ENCODE assay signal across 10 cellular contexts in the genomic region with DNA sequence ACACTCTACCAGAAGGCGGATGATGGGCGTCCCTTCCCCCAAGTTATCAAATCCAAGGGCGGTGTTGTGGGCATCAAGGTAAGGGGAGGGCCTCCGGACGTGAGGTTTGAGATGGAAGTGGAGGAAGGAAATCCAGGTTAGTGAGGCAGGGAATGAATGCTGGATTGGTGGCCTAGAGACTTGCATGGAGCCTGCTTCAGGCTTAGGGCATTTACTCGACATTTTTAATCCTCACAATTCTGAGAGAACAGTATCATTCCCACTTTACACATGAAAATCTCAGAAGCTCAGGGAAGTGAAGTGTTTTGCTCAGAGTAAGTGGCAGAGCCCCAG. TPM values are rescaled to one million over a fixed set of nuclear protein-coding genes. Genes with fewer than 3 reads are reported as not detected.
DNase-seq lines count a peak whose midpoint lies in the region; ATAC-seq and TF ChIP-seq lines count a peak whose summit lies in the region.
"Had no signal": no experiment of that assay in that cellular context is flagged by ENCODE, and none has a peak within 500 bp of the region (broad histone marks: within the 10 kb centered on the region; RNA-seq: fewer than 3 reads in every experiment).

No MANE protein-coding gene starts in this region.

- H3K14ac ChIP-seq in mesenchymal stem cell (ENCODE audit: low read length in 2 of 2) = no peak overlapping the region

- ATAC-seq in stimulated activated naive CD8-positive, alpha-beta T cell treated with anti-CD3 and anti-CD28 coated beads, Interleukin-15, Interleukin-2, amounts not matched to agents 100 U/mL and 50 U/mL, for 24 hours = no peak

- H3K9me3 Mint-ChIP-seq in stimulated activated naive CD8-positive, alpha-beta T cell treated with anti-CD3 and anti-CD28 coated beads, Interleukin-15, Interleukin-2, amounts not matched to agents 100 ng/mL and 50 ng/mL, for 24 hours = no peaks in the 10 kb centered on the region
- H3K9me3 Mint-ChIP-seq in brain = no peaks in the 10 kb centered on the region

- no peak overlapping the region for H3K27ac ChIP-seq in mesenchymal stem cell (ENCODE audit: low read length, poor library complexity, severe bottlenecking)

- H4K91ac ChIP-seq in mesenchymal stem cell (ENCODE audit: low read length) = no peak overlapping the region

- no peak overlapping the region for H2BK120ac ChIP-seq in mesenchymal stem cell (ENCODE audit: low read depth, low read length)

- H3K4me1 ChIP-seq in mesenchymal stem cell (ENCODE audit: control insufficient read depth, insufficient read depth, low read depth, low read length) = peaks cover 36% of the 10 kb centered on the region

- no peak overlapping the region for H2BK15ac ChIP-seq in mesenchymal stem cell (ENCODE audit: low read depth, poor library complexity, severe bottlenecking)

- no peaks in the 10 kb centered on the region for H3K27me3 Mint-ChIP-seq in stimulated activated naive CD8-positive, alpha-beta T cell treated with anti-CD3 and anti-CD28 coated beads, Interleukin-15, Interleukin-2, amounts not matched to agents 100 ng/mL and 50 ng/mL, for 24 hours
- H3K27me3 Mint-ChIP-seq in brain = peaks cover 16% of the 10 kb centered on the region

- no peak for DNase-seq in stimulated activated naive CD8-positive, alpha-beta T cell treated with anti-CD3 and anti-CD28 coated beads, Interleukin-15, Interleukin-2, amounts not matched to agents 100 U/mL and 50 U/mL, for 24 hours
- DNase-seq in mesenchymal stem cell = no peak
- no peak for DNase-seq in NCI-H1930 (lab: John Stamatoyannopoulos, UW)
- no peak for DNase-seq in NCI-H1048 (lab: John Stamatoyannopoulos, UW)
- no peak for DNase-seq in NCI-H526 (lab: John Stamatoyannopoulos, UW)
- DNase-seq in SHP77 (lab: John Stamatoyannopoulos, UW) = no peak
- DNase-seq: EL, NCI-H510A had no signal

- H4K8ac ChIP-seq in mesenchymal stem cell (ENCODE audit: low read length) = no peak overlapping the region

- no peaks in the 10 kb centered on the region for H3K27me3 ChIP-seq in mesenchymal stem cell (ENCODE audit: control insufficient read depth in 1 of 2, insufficient read depth in 1 of 2, low read length in 2 of 2)

- peak overlapping the region; percentile 98 for H3K4me2 ChIP-seq in mesenchymal stem cell (ENCODE audit: low read length, poor library complexity, severe bottlenecking)

- peaks cover 74% of the 10 kb centered on the region for H3K36me3 Mint-ChIP-seq in stimulated activated naive CD8-positive, alpha-beta T cell treated with anti-CD3 and anti-CD28 coated beads, Interleukin-15, Interleukin-2, amounts not matched to agents 100 ng/mL and 50 ng/mL, for 24 hours (ENCODE audit: low read depth)
- H3K36me3 Mint-ChIP-seq in brain = peaks cover 61% of the 10 kb centered on the region

- H3K9ac ChIP-seq in mesenchymal stem cell (ENCODE audit: low read length) = peak overlapping the region; percentile 100

- H2BK5ac ChIP-seq in mesenchymal stem cell (ENCODE audit: low read depth, low read length, poor library complexity, severe bottlenecking) = no peak overlapping the region

- no peak overlapping the region for H2BK12ac ChIP-seq in mesenchymal stem cell (ENCODE audit: low read length in 2 of 2)

- H3K27ac Mint-ChIP-seq in stimulated activated naive CD8-positive, alpha-beta T cell treated with anti-CD3 and anti-CD28 coated beads, Interleukin-15, Interleukin-2, amounts not matched to agents 100 ng/mL and 50 ng/mL, for 24 hours = peak overlapping the region; percentile 97
- peak overlapping the region in 4 of 5 experiments; percentile 95 to 100 (median 100) for H3K27ac Mint-ChIP-seq in brain

- peak overlapping the region; percentile 48 to 98 for H3K4me3 ChIP-seq in mesenchymal stem cell (ENCODE audit: insufficient read depth in 1 of 2, low read depth in 1 of 2, low read length in 2 of 2)

- H3K4me1 Mint-ChIP-seq in stimulated activated naive CD8-positive, alpha-beta T cell treated with anti-CD3 and anti-CD28 coated beads, Interleukin-15, Interleukin-2, amounts not matched to agents 100 ng/mL and 50 ng/mL, for 24 hours (ENCODE audit: low read depth) = peaks cover 47% of the 10 kb centered on the region
- peaks cover 56% of the 10 kb centered on the region for H3K4me1 Mint-ChIP-seq in brain

- H3K23ac ChIP-seq in mesenchymal stem cell (ENCODE audit: low read length in 2 of 2) = no peak overlapping the region

- H3K9me3 ChIP-seq in mesenchymal stem cell (ENCODE audit: control insufficient read depth, low read length) = no peaks in the 10 kb centered on the region

- 91% methylated on average over 6 of the region's 6 CpGs for whole genome bisulfite sequencing in mesenchymal stem cell

- H3K79me1 ChIP-seq in mesenchymal stem cell (replicated peaks; ENCODE audit: low read length, poor library complexity, severe bottlenecking) = peaks cover 12% of the 10 kb centered on the region

- no peak for TF ChIP-seq CTCF in brain (conservative IDR thresholded peaks at IDR 0.05)

- peak overlapping the region; percentile 99 for H3K4me3 Mint-ChIP-seq in stimulated activated naive CD8-positive, alpha-beta T cell treated with anti-CD3 and anti-CD28 coated beads, Interleukin-15, Interleukin-2, amounts not matched to agents 100 ng/mL and 50 ng/mL, for 24 hours
- peak overlapping the region; percentile 92 to 96 (median 96) for H3K4me3 Mint-ChIP-seq in brain

- H2AFZ ChIP-seq in mesenchymal stem cell (ENCODE audit: low read depth, low read length) = no peak overlapping the region

- H3K36me3 ChIP-seq in mesenchymal stem cell (ENCODE audit: control insufficient read depth in 1 of 2, insufficient read depth in 2 of 2, low read depth in 1 of 2, low read length in 2 of 2) = peaks cover 53 to 59% of the 10 kb centered on the region in 2 experiments

- no peak overlapping the region for H2AK5ac ChIP-seq in mesenchymal stem cell (ENCODE audit: low read length, severe bottlenecking)

- H3K18ac ChIP-seq in mesenchymal stem cell (ENCODE audit: low read depth in 1 of 2, low read length in 2 of 2) = no peak overlapping the region

- H3K4ac ChIP-seq in mesenchymal stem cell (ENCODE audit: low read depth in 1 of 2, low read length in 2 of 2) = no peak overlapping the region

RNA-seq across cellular contexts. Expression of a gene that starts 2.0 kb away (rescaled TPM):
- 1,509 TPM for polyA plus RNA-seq in brain (ENCODE audit: insufficient read depth, low read depth, low replicate concordance)
- polyA plus RNA-seq in mesenchymal stem cell (2013, experiment 1 of 2) = 915 TPM
- 888 TPM for polyA plus RNA-seq in mesenchymal stem cell (2013, experiment 2 of 2)

RNA-seq across cellular contexts. Expression of a gene that starts 8.2 kb away (rescaled TPM):
- 105 TPM for polyA plus RNA-seq in brain (ENCODE audit: insufficient read depth, low read depth, low replicate concordance)
- polyA plus RNA-seq in mesenchymal stem cell (2013, experiment 1 of 2) = 94.1 TPM
- 95.2 TPM for polyA plus RNA-seq in mesenchymal stem cell (2013, experiment 2 of 2)

RNA-seq across cellular contexts. Expression of a gene that starts 24.2 kb away (rescaled TPM):
- 2.0 TPM for polyA plus RNA-seq in brain (ENCODE audit: insufficient read depth, low read depth, low replicate concordance)
- polyA plus RNA-seq in mesenchymal stem cell (2013, experiment 1 of 2) = 0.28 TPM
- polyA plus RNA-seq in mesenchymal stem cell (2013, experiment 2 of 2) = 0.29 TPM

RNA-seq across cellular contexts. Expression of a gene that starts 28.5 kb away (rescaled TPM):
- polyA plus RNA-seq in brain (ENCODE audit: insufficient read depth, low read depth, low replicate concordance) = 277 TPM
- polyA plus RNA-seq in mesenchymal stem cell (2013, experiment 1 of 2) = 36.0 TPM
- polyA plus RNA-seq in mesenchymal stem cell (2013, experiment 2 of 2) = 34.5 TPM

RNA-seq across cellular contexts. Expression of a gene that starts 36.5 kb away (rescaled TPM):
- polyA plus RNA-seq in brain (ENCODE audit: insufficient read depth, low read depth, low replicate concordance) = 186 TPM
- polyA plus RNA-seq in mesenchymal stem cell (2013, experiment 1 of 2) = 0.08 TPM
- 0.05 TPM for polyA plus RNA-seq in mesenchymal stem cell (2013, experiment 2 of 2)
